1 cellular context compared by ENCODE assay signal in genomic region chr2:60459896-60460295, GRCh38.
TF ChIP-seq lines count a peak whose summit lies in the region.

No MANE protein-coding gene starts in this region.

TF ChIP-seq in HepG2, 621 proteins besides CTCF, POLR2A, EP300 and RAD21 (continued from another document):
- TF ChIP-seq KDM2A (CRISPR knock-in tag; IDR thresholded peaks at IDR 0.05; ENCODE audit: borderline replicate concordance, low read depth) = no peak
- no peak for TF ChIP-seq KDM6A (CRISPR knock-in tag; IDR thresholded peaks at IDR 0.05; ENCODE audit: low read depth)
- TF ChIP-seq EZH2 (conservative IDR thresholded peaks at IDR 0.05; ENCODE audit: low read depth, low read length) = no peak
- TF ChIP-seq ZNF646 (CRISPR knock-in tag; IDR thresholded peaks at IDR 0.05) = no peak
- TF ChIP-seq GTF2F1 (IDR thresholded peaks at IDR 0.05; ENCODE audit: low read length) = no peak
- no peak for TF ChIP-seq ZBTB3 (CRISPR knock-in tag; IDR thresholded peaks at IDR 0.05; ENCODE audit: borderline replicate concordance, low read depth)
- no peak for TF ChIP-seq ZNF337 (CRISPR knock-in tag; IDR thresholded peaks at IDR 0.05; ENCODE audit: borderline replicate concordance, low read depth)
- no peak for TF ChIP-seq MTA1 (CRISPR knock-in tag; IDR thresholded peaks at IDR 0.05; ENCODE audit: borderline replicate concordance)
- TF ChIP-seq ZZZ3 (CRISPR knock-in tag; IDR thresholded peaks at IDR 0.05; ENCODE audit: borderline replicate concordance) = no peak
- TF ChIP-seq ZNF660 (CRISPR knock-in tag; IDR thresholded peaks at IDR 0.05; ENCODE audit: borderline replicate concordance, low read depth) = no peak
- TF ChIP-seq YEATS2 (CRISPR knock-in tag; IDR thresholded peaks at IDR 0.05; ENCODE audit: borderline replicate concordance) = no peak
- TF ChIP-seq MBD4 (IDR thresholded peaks at IDR 0.05; ENCODE audit: borderline replicate concordance, low read length) = no peak
- no peak for TF ChIP-seq KLF12 (CRISPR knock-in tag; IDR thresholded peaks at IDR 0.05; ENCODE audit: borderline replicate concordance)
- no peak for TF ChIP-seq TOPORS (CRISPR knock-in tag; IDR thresholded peaks at IDR 0.05)
- no peak for TF ChIP-seq ZBTB7A (CRISPR knock-in tag; IDR thresholded peaks at IDR 0.05)
- TF ChIP-seq ZNF180 (CRISPR knock-in tag; IDR thresholded peaks at IDR 0.05; ENCODE audit: borderline replicate concordance, low read depth) = no peak
- TF ChIP-seq ZNF225 (CRISPR knock-in tag; IDR thresholded peaks at IDR 0.05) = no peak
- TF ChIP-seq, protein P1, sequence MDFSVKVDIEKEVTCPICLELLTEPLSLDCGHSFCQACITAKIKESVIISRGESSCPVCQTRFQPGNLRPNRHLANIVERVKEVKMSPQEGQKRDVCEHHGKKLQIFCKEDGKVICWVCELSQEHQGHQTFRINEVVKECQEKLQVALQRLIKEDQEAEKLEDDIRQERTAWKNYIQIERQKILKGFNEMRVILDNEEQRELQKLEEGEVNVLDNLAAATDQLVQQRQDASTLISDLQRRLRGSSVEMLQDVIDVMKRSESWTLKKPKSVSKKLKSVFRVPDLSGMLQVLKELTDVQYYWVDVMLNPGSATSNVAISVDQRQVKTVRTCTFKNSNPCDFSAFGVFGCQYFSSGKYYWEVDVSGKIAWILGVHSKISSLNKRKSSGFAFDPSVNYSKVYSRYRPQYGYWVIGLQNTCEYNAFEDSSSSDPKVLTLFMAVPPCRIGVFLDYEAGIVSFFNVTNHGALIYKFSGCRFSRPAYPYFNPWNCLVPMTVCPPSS (IDR thresholded peaks at IDR 0.05) = no peak
- peak; percentile 3; the same call in 1 of the 2 replicates for TF ChIP-seq ZNF652 (CRISPR knock-in tag; IDR thresholded peaks at IDR 0.05; ENCODE audit: borderline replicate concordance, low read depth)
- TF ChIP-seq ZNF687 (CRISPR knock-in tag; IDR thresholded peaks at IDR 0.05) = no peak
- TF ChIP-seq ZNF3 (CRISPR knock-in tag; IDR thresholded peaks at IDR 0.05) = no peak
- TF ChIP-seq NCOA5 (CRISPR knock-in tag; IDR thresholded peaks at IDR 0.05) = no peak
- no peak for TF ChIP-seq GZF1 (CRISPR knock-in tag; IDR thresholded peaks at IDR 0.05)
- TF ChIP-seq KLF16 (CRISPR knock-in tag; IDR thresholded peaks at IDR 0.05) = no peak
- no peak for TF ChIP-seq GATAD1 (CRISPR knock-in tag; IDR thresholded peaks at IDR 0.05)
TF ChIP-seq in HepG2: peak in this region for 9.
